2 cellular contexts compared by ENCODE assay signal in the genomic region with DNA sequence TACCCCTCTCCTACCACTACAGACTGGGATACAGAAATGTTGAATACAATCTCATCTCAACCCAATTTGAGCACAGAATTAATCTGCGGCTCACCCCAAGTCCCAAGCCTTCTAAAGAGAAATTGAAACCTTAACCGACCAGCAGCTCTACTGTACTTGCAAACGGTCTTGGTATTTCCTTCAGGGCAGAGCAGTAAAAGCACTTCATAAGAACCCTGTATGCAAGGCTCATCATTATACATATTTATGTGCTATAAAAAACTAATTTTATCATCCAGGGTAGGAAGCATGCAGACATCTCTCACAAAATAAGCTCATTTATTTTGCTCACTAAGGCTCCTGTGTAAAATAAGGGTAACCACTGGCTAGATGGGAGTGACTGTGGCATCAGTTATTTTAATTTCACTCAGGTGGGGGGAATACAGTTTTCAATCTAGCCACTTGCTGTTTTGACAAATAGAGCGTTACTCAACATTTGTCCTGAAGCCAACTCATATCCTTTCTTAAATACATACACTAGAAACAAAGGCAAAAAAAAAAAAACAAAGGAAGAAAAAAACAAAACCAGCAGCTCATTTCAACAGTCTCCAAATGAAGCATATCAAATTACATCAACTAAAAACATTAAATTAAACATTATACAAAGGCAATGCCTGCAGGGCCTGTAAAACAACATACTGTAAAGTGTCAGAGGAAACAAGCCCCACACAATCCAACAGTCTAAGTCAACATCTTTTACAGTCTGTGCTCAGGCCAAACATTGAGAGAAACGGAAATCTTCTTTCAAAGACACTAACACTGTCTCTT.
TF ChIP-seq lines count a peak whose summit lies in the region.

No MANE protein-coding gene starts in this region.

TF ChIP-seq in SK-N-SH treated with all-trans-retinoic acid at 6 μM for 48 hours, 23 proteins besides CTCF, POLR2A, EP300 and RAD21 (continued from another document):
- TF ChIP-seq, protein P1, sequence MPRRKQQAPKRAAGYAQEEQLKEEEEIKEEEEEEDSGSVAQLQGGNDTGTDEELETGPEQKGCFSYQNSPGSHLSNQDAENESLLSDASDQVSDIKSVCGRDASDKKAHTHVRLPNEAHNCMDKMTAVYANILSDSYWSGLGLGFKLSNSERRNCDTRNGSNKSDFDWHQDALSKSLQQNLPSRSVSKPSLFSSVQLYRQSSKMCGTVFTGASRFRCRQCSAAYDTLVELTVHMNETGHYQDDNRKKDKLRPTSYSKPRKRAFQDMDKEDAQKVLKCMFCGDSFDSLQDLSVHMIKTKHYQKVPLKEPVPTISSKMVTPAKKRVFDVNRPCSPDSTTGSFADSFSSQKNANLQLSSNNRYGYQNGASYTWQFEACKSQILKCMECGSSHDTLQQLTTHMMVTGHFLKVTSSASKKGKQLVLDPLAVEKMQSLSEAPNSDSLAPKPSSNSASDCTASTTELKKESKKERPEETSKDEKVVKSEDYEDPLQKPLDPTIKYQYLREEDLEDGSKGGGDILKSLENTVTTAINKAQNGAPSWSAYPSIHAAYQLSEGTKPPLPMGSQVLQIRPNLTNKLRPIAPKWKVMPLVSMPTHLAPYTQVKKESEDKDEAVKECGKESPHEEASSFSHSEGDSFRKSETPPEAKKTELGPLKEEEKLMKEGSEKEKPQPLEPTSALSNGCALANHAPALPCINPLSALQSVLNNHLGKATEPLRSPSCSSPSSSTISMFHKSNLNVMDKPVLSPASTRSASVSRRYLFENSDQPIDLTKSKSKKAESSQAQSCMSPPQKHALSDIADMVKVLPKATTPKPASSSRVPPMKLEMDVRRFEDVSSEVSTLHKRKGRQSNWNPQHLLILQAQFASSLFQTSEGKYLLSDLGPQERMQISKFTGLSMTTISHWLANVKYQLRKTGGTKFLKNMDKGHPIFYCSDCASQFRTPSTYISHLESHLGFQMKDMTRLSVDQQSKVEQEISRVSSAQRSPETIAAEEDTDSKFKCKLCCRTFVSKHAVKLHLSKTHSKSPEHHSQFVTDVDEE (CRISPR knock-in tag; IDR thresholded peaks at IDR 0.05): no peak
- TF ChIP-seq RARB (CRISPR knock-in tag; IDR thresholded peaks at IDR 0.05): no peak
- no peak for TF ChIP-seq ARNTL (CRISPR knock-in tag; IDR thresholded peaks at IDR 0.05; ENCODE audit: borderline replicate concordance, low read depth)

TF ChIP-seq in SK-N-SH, 30 proteins besides CTCF, POLR2A, EP300 and RAD21 (continued from another document):
- TF ChIP-seq, protein P2, sequence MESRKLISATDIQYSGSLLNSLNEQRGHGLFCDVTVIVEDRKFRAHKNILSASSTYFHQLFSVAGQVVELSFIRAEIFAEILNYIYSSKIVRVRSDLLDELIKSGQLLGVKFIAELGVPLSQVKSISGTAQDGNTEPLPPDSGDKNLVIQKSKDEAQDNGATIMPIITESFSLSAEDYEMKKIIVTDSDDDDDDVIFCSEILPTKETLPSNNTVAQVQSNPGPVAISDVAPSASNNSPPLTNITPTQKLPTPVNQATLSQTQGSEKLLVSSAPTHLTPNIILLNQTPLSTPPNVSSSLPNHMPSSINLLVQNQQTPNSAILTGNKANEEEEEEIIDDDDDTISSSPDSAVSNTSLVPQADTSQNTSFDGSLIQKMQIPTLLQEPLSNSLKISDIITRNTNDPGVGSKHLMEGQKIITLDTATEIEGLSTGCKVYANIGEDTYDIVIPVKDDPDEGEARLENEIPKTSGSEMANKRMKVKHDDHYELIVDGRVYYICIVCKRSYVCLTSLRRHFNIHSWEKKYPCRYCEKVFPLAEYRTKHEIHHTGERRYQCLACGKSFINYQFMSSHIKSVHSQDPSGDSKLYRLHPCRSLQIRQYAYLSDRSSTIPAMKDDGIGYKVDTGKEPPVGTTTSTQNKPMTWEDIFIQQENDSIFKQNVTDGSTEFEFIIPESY (IDR thresholded peaks at IDR 0.05; ENCODE audit: borderline replicate concordance, low read depth): no peak
- TF ChIP-seq YY1 (IDR thresholded peaks at IDR 0.05; ENCODE audit: low read depth) (no peak), RXRA (IDR thresholded peaks at IDR 0.05; ENCODE audit: borderline replicate concordance, low read depth) (no peak), SIN3A (IDR thresholded peaks at IDR 0.05; ENCODE audit: borderline replicate concordance, low read depth, low read length) (no peak), TAF1 (IDR thresholded peaks at IDR 0.05; ENCODE audit: borderline replicate concordance, low read depth, low read length) (no peak), JUND (IDR thresholded peaks at IDR 0.05) (no peak), ELF1 (IDR thresholded peaks at IDR 0.05) (no peak), EZH2phosphoT487 (IDR thresholded peaks at IDR 0.05; ENCODE audit: borderline replicate concordance, low read depth) (no peak), CHD2 (IDR thresholded peaks at IDR 0.05; ENCODE audit: low read length, partially characterized antibody) (no peak), MEF2A (IDR thresholded peaks at IDR 0.05; ENCODE audit: borderline replicate concordance, low read depth) (no peak), TEAD4 (IDR thresholded peaks at IDR 0.05; ENCODE audit: borderline replicate concordance, insufficient read depth) (no peak), MXI1 (IDR thresholded peaks at IDR 0.05; ENCODE audit: low read depth, low read length) (no peak)
